ENCODE assay signal across 34 cellular contexts in genomic region chr5:23412011-23412410, GRCh38.
A peak's percentile ranks its signal among the peaks of the same experiment; 100 is the strongest.
DNase-seq lines count a peak whose midpoint lies in the region; ATAC-seq and TF ChIP-seq lines count a peak whose summit lies in the region.
"Had no signal": no experiment of that assay in that cellular context is flagged by ENCODE, and none has a peak within 500 bp of the region (broad histone marks: within the 10 kb centered on the region; RNA-seq: fewer than 3 reads in every experiment).

No MANE protein-coding gene starts in this region.

- H3K9me3 ChIP-seq in breast epithelium, result no peaks in the 10 kb centered on the region
- H3K9me3 ChIP-seq in WERI-Rb-1 (ENCODE audit: severe bottlenecking), result no peaks in the 10 kb centered on the region
- H3K9me3 ChIP-seq: esophagus squamous epithelium, gastrocnemius medialis, prostate gland, right lobe of liver, tibial artery, vagina had no signal

- no peaks in the 10 kb centered on the region for H3K9me3 Mint-ChIP-seq in MCF 10A (ENCODE audit: unreplicated experiment)

- H3K27ac ChIP-seq in breast epithelium, result no peak overlapping the region
- no peak overlapping the region for H3K27ac ChIP-seq in WERI-Rb-1
- H3K27ac ChIP-seq: esophagus squamous epithelium, gastrocnemius medialis, prostate gland, right lobe of liver, tibial artery, vagina had no signal

- H3K27ac Mint-ChIP-seq in MCF 10A (ENCODE audit: low read depth, unreplicated experiment), result peak overlapping the region; percentile 62
- H3K27ac Mint-ChIP-seq: activated CD4-positive, alpha-beta T cell treated with anti-CD3 and anti-CD28 coated beads for 36 hours; activated CD8-positive, alpha-beta T cell treated with anti-CD3 and anti-CD28 coated beads for 36 hours; activated T-helper 1 cell treated with anti-CD3 and anti-CD28 coated beads, Interleukin-12 subunit alpha, Interleukin-12 subunit beta, Interleukin-2, Interleukin-4 antibody, amounts not matched to agents 30 ng/mL and 10 ng/mL and 1 ng/mL, durations not matched to agents 14 hours and 24 hours and 36 hours; CD4-positive, alpha-beta memory T cell; IgD-negative memory B cell; natural killer cell had no signal

- H3K36me3 Mint-ChIP-seq in MCF 10A (ENCODE audit: insufficient read depth, unreplicated experiment), result peaks cover 5% of the 10 kb centered on the region
- H3K36me3 Mint-ChIP-seq: CD4-positive, alpha-beta memory T cell; IgD-negative memory B cell; natural killer cell had no signal

- TF ChIP-seq CTCF in MCF 10A (IDR thresholded peaks at IDR 0.05; ENCODE audit: unreplicated experiment), result no peak
- no peak for TF ChIP-seq CTCF in breast epithelium (IDR thresholded peaks at IDR 0.05)
- no peak for TF ChIP-seq CTCF in cardiac fibroblast (IDR thresholded peaks at IDR 0.05; ENCODE audit: low read depth, low read length)
- no peak for TF ChIP-seq CTCF in WERI-Rb-1 (IDR thresholded peaks at IDR 0.05; ENCODE audit: low read depth, low read length)

- POLR2A ChIA-PET in MCF 10A (lab: Yijun Ruan, JAX), result interaction anchor here (1.2 kb wide), 1 partner anchor 9 kb away, joined by 3 read pairs; no protein-coding TSS in a partner anchor

- DNase-seq in MCF 10A (ENCODE audit: unreplicated experiment) (peak; percentile 65), breast epithelium (ENCODE audit: low spot score in 2 of 2) (no peak), NOMO-1 treated with DMSO at 0.1 percent for 48 hours (lab: John Stamatoyannopoulos, UW; ENCODE audit: unreplicated experiment) (peak; percentile 48), cardiac fibroblast (ENCODE audit: low read depth in 2 of 2) (peak; percentile 13 to 31), WERI-Rb-1 (no peak), SW480 (ENCODE audit: low spot score) (no peak)
- DNase-seq: activated CD4-positive, alpha-beta T cell treated with anti-CD3 and anti-CD28 coated beads for 36 hours; activated CD8-positive, alpha-beta memory T cell treated with anti-CD3 and anti-CD28 coated beads, Interleukin-2, amount 50 U/mL, for 48 hours; activated CD8-positive, alpha-beta T cell treated with anti-CD3 and anti-CD28 coated beads for 36 hours; activated naive CD4-positive, alpha-beta T cell treated with Interleukin-2 at 50 U/mL for 16 hours; AML-193; CD4-positive, alpha-beta memory T cell; cerebellar nuclear complex; dermis blood vessel endothelial cell; esophagus squamous epithelium; gastrocnemius medialis; kidney glomerular epithelial cell; natural killer cell; NCI-H1105; NCI-H187 treated with DMSO at 0.1 percent for 48 hours; NCI-H2171 treated with DMSO at 0.1 percent for 48 hours; NCI-H526 treated with DMSO at 0.1 percent for 48 hours; occipital lobe; right lobe of liver; stimulated activated CD4-positive, alpha-beta T cell treated with anti-CD3 and anti-CD28 coated beads, Interleukin-4, amount 100 ng/mL, for 24 hours; tibial artery had no signal

- no peak for TF ChIP-seq POLR2A in breast epithelium (IDR thresholded peaks at IDR 0.05)

- H3K4me1 Mint-ChIP-seq in MCF 10A (ENCODE audit: insufficient read depth, unreplicated experiment), result peaks cover 13% of the 10 kb centered on the region
- H3K4me1 Mint-ChIP-seq: activated CD4-positive, alpha-beta T cell treated with anti-CD3 and anti-CD28 coated beads for 36 hours; CD4-positive, alpha-beta memory T cell; IgD-negative memory B cell; natural killer cell had no signal

- H3K36me3 ChIP-seq in breast epithelium (no peaks in the 10 kb centered on the region), WERI-Rb-1 (no peaks in the 10 kb centered on the region)
- H3K36me3 ChIP-seq: esophagus squamous epithelium, gastrocnemius medialis, prostate gland, right lobe of liver, tibial artery, vagina had no signal

- no peaks in the 10 kb centered on the region for H3K4me1 ChIP-seq in breast epithelium
- H3K4me1 ChIP-seq: esophagus squamous epithelium, gastrocnemius medialis, prostate gland, tibial artery, vagina had no signal

- ATAC-seq in HG02973 (IDR thresholded peaks at IDR 0.05; ENCODE audit: unreplicated experiment), result no peak
- ATAC-seq in HG02852 (IDR thresholded peaks at IDR 0.05; ENCODE audit: unreplicated experiment), result no peak
- ATAC-seq: activated CD4-positive, alpha-beta T cell treated with anti-CD3 and anti-CD28 coated beads for 36 hours; activated CD8-positive, alpha-beta T cell treated with anti-CD3 and anti-CD28 coated beads for 36 hours; gastrocnemius medialis; HCT116; natural killer cell; right lobe of liver; Right ventricle myocardium inferior had no signal

- H3K4me3 Mint-ChIP-seq in MCF 10A (ENCODE audit: unreplicated experiment), result no peak overlapping the region
- H3K4me3 Mint-ChIP-seq: activated CD4-positive, alpha-beta T cell treated with anti-CD3 and anti-CD28 coated beads for 36 hours; activated CD8-positive, alpha-beta T cell treated with anti-CD3 and anti-CD28 coated beads for 36 hours; activated T-helper 1 cell treated with anti-CD3 and anti-CD28 coated beads, Interleukin-12 subunit alpha, Interleukin-12 subunit beta, Interleukin-2, Interleukin-4 antibody, amounts not matched to agents 30 ng/mL and 10 ng/mL and 1 ng/mL, durations not matched to agents 14 hours and 24 hours and 36 hours; CD4-positive, alpha-beta memory T cell; IgD-negative memory B cell; natural killer cell had no signal

- intact Hi-C loops in MCF 10A (cut with micrococcal nuclease) (no loop called here), breast epithelium (cut with DNase I; ENCODE audit: low total_unique reads) (no loop called here)

- CTCF ChIA-PET in MCF 10A (lab: Yijun Ruan, JAX), result no interaction called here

- H3K27me3 Mint-ChIP-seq in MCF 10A (ENCODE audit: insufficient read depth, unreplicated experiment), result no peaks in the 10 kb centered on the region
- H3K27me3 Mint-ChIP-seq: activated CD4-positive, alpha-beta T cell treated with anti-CD3 and anti-CD28 coated beads for 36 hours; activated CD8-positive, alpha-beta T cell treated with anti-CD3 and anti-CD28 coated beads for 36 hours; CD4-positive, alpha-beta memory T cell; IgD-negative memory B cell had no signal

- BruUV-seq in MCF 10A (replicated peaks; lab: Mats Ljungman, UMichigan), result no TSS peak

- H3K27me3 ChIP-seq in breast epithelium (no peaks in the 10 kb centered on the region), WERI-Rb-1 (ENCODE audit: insufficient read depth, low read depth, severe bottlenecking) (no peaks in the 10 kb centered on the region)
- H3K27me3 ChIP-seq: esophagus squamous epithelium, gastrocnemius medialis, right lobe of liver, tibial artery, vagina had no signal

- H3K4me3 ChIP-seq in breast epithelium (no peak overlapping the region), cardiac fibroblast (replicated peaks in 1 of 2; ENCODE audit: low read depth in 2 of 2, low read length in 2 of 2) (no peak overlapping the region), WERI-Rb-1 (ENCODE audit: low read depth, low read length) (no peak overlapping the region)
- H3K4me3 ChIP-seq: esophagus squamous epithelium, gastrocnemius medialis, prostate gland, right lobe of liver, tibial artery, vagina had no signal

Comparison
In these comparisons a context has a peak if more than half of its experiments do, and no peak if none do; other contexts are left out.
1. DNase-seq: peak in MCF 10A (single experiment), NOMO-1 treated with DMSO at 0.1 percent for 48 hours (single experiment) and cardiac fibroblast (2 of 2); none in breast epithelium (0 of 2), WERI-Rb-1 (single experiment) and SW480 (single experiment).